In genomic region chr6:44233560-44234100, GRCh38 we compare ENCODE assay signal across 1 cellular context.
TF ChIP-seq lines count a peak whose summit lies in the region.

No MANE protein-coding gene starts in this region.

TF ChIP-seq in SK-N-SH, 30 proteins besides CTCF, POLR2A, EP300 and RAD21 (continued from another document):
- TF ChIP-seq PBX3 (IDR thresholded peaks at IDR 0.05) = no peak
- no peak for TF ChIP-seq ELF1 (IDR thresholded peaks at IDR 0.05)
- no peak for TF ChIP-seq ZBTB33 (IDR thresholded peaks at IDR 0.05; ENCODE audit: borderline replicate concordance, low read depth)
- TF ChIP-seq CHD2 (IDR thresholded peaks at IDR 0.05; ENCODE audit: low read length, partially characterized antibody) = no peak
- TF ChIP-seq TEAD4 (IDR thresholded peaks at IDR 0.05; ENCODE audit: borderline replicate concordance, insufficient read depth) = no peak
- TF ChIP-seq MAX (IDR thresholded peaks at IDR 0.05; ENCODE audit: low read depth) = no peak
